ENCODE assay signal across 32 cellular contexts in the genomic region with DNA sequence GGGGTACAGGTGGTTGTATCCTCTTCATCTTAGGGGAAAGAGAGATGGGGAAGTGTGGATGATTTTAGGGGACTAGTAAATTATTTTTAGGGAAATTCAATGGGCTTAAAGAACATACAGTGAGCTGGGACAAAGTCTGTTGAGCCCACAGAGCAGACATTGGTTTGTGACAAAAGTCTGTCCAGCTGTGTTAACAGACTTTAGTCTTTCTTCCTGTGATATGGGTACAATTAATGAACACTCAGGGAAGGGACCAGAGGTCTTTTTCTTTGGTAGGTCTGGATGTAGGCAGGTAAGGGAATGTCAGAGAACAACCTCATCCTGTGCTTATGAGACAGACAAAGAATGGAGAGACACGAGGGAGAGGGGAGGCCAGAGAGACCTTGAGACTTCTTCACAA. TPM values are rescaled to one million over a fixed set of nuclear protein-coding genes. Genes with fewer than 3 reads are reported as not detected.
"Had no signal": no experiment of that assay in that cellular context is flagged by ENCODE, and none has a peak within 500 bp of the region (broad histone marks: within the 10 kb centered on the region; RNA-seq: fewer than 3 reads in every experiment).

No MANE protein-coding gene starts in this region.

- H3K36me3 ChIP-seq: brain microvascular endothelial cell, cardiac muscle cell, SJSA1 had no signal

- H3K4me3 Mint-ChIP-seq: activated CD4-positive, alpha-beta memory T cell treated with anti-CD3 and anti-CD28 coated beads for 36 hours; activated CD4-positive, alpha-beta T cell treated with anti-CD3 and anti-CD28 coated beads, Interleukin-2, amount 10 ng/mL, durations not matched to agents 7 days and 5 days; activated T-cell treated with anti-CD3 and anti-CD28 coated beads, Interleukin-2, amount 50 U/mL, for 4 hours; T-helper 1 cell treated with Interleukin-12 subunit alpha and Interleukin-12 subunit beta and Interleukin-4 antibody, amounts not matched to agents 30 μg/mL and 1 μg/mL, for 36 hours had no signal

- H3K27ac Mint-ChIP-seq: activated CD4-positive, alpha-beta memory T cell treated with anti-CD3 and anti-CD28 coated beads for 36 hours; activated CD4-positive, alpha-beta T cell treated with anti-CD3 and anti-CD28 coated beads, Interleukin-2, amount 10 ng/mL, durations not matched to agents 7 days and 5 days; activated naive CD4-positive, alpha-beta T cell treated with anti-CD3 and anti-CD28 coated beads, Interleukin-2, amount 50 U/mL, for 72 hours; T-helper 1 cell treated with Interleukin-12 subunit alpha and Interleukin-12 subunit beta and Interleukin-4 antibody, amounts not matched to agents 30 μg/mL and 1 μg/mL, for 36 hours had no signal

- H3K9me3 Mint-ChIP-seq: activated CD4-positive, alpha-beta memory T cell treated with anti-CD3 and anti-CD28 coated beads for 36 hours; activated CD4-positive, alpha-beta T cell treated with anti-CD3 and anti-CD28 coated beads, Interleukin-2, amount 10 ng/mL, durations not matched to agents 7 days and 5 days; activated naive CD4-positive, alpha-beta T cell treated with anti-CD3 and anti-CD28 coated beads, Interleukin-2, amount 50 U/mL, for 72 hours; activated T-cell treated with anti-CD3 and anti-CD28 coated beads, Interleukin-2, amount 50 U/mL, for 4 hours; T-helper 1 cell treated with Interleukin-12 subunit alpha and Interleukin-12 subunit beta and Interleukin-4 antibody, amounts not matched to agents 30 μg/mL and 1 μg/mL, for 36 hours had no signal

- H3K27me3 ChIP-seq: cardiac muscle cell, SJSA1 had no signal

- H3K27ac ChIP-seq: brain microvascular endothelial cell, cardiac muscle cell, RWPE1, SJSA1 had no signal

- H3K36me3 Mint-ChIP-seq: activated CD4-positive, alpha-beta memory T cell treated with anti-CD3 and anti-CD28 coated beads for 36 hours; activated naive CD4-positive, alpha-beta T cell treated with anti-CD3 and anti-CD28 coated beads, Interleukin-2, amount 50 U/mL, for 72 hours had no signal

- H3K4me3 ChIP-seq: cardiac muscle cell, SJSA1 had no signal

- H3K4me1 ChIP-seq: SJSA1 had no signal

- ATAC-seq: activated naive CD4-positive, alpha-beta T cell treated with anti-CD3 and anti-CD28 coated beads, Interleukin-2, amount 50 U/mL, for 72 hours; activated T-cell treated with anti-CD3 and anti-CD28 coated beads, Interleukin-2, amount 50 U/mL, for 4 hours; Panc1 had no signal

- DNase-seq: activated CD4-positive, alpha-beta memory T cell treated with anti-CD3 and anti-CD28 coated beads for 36 hours; activated CD4-positive, alpha-beta T cell treated with anti-CD3 and anti-CD28 coated beads, Interleukin-2, amount 10 ng/mL, durations not matched to agents 7 days and 5 days; activated CD4-positive, CD25-positive, alpha-beta regulatory T cell; activated CD8-positive, alpha-beta memory T cell treated with anti-CD3 and anti-CD28 coated beads for 24 hours; activated effector memory CD4-positive, alpha-beta T cell treated with anti-CD3 and anti-CD28 coated beads, Interleukin-2, amount 50 U/mL, for 16 hours; activated naive CD4-positive, alpha-beta T cell treated with Interleukin-2 at 50 U/mL for 16 hours; activated T-cell treated with anti-CD3 and anti-CD28 coated beads, Interleukin-2, amount 50 U/mL, for 4 hours; amygdala; brain microvascular endothelial cell; cerebellar nuclear complex; KG1; NCI-H1092 treated with DMSO at 0.1 percent for 48 hours; NCI-H1417 treated with DMSO at 0.1 percent for 48 hours; NCI-H1694; NCI-H2029; NCI-H2107; NCI-H2171 treated with DMSO at 0.1 percent for 48 hours; NCI-H226; NCI-H526; NCI-H82; SHP77; T-helper 9 cell had no signal

- H3K9me3 ChIP-seq: SJSA1 had no signal

RNA-seq across cellular contexts. Expression of gene CLRN2, which starts 2.0 kb away (rescaled TPM):
- total RNA-seq: activated CD4-positive, alpha-beta memory T cell treated with anti-CD3 and anti-CD28 coated beads for 36 hours; activated CD4-positive, alpha-beta T cell treated with anti-CD3 and anti-CD28 coated beads, Interleukin-2, amount 10 ng/mL, durations not matched to agents 7 days and 5 days; activated naive CD4-positive, alpha-beta T cell treated with anti-CD3 and anti-CD28 coated beads, Interleukin-2, amount 50 U/mL, for 72 hours; activated T-cell treated with anti-CD3 and anti-CD28 coated beads, Interleukin-2, amount 50 U/mL, for 4 hours; cardiac muscle cell; LHCN-M2; M059J; NCI-H460; OCI-LY7; SJSA1 had no signal
- polyA plus RNA-seq: cardiac muscle cell had no signal
